16 cellular contexts compared by ENCODE assay signal in genomic region chr6:75893776-75894152, GRCh38.
DNase-seq lines count a peak whose midpoint lies in the region; ATAC-seq, FAIRE-seq and TF ChIP-seq lines count a peak whose summit lies in the region.
"Had no signal": no experiment of that assay in that cellular context is flagged by ENCODE, and none has a peak within 500 bp of the region (broad histone marks: within the 10 kb centered on the region; RNA-seq: fewer than 3 reads in every experiment).

No MANE protein-coding gene starts in this region.

- peak; percentile 28 for ATAC-seq in GM21360 (IDR thresholded peaks at IDR 0.05; ENCODE audit: unreplicated experiment)
- peak; percentile 10 for ATAC-seq in HG02885 (IDR thresholded peaks at IDR 0.05; ENCODE audit: poor library complexity, unreplicated experiment)
- ATAC-seq in GM21786 (IDR thresholded peaks at IDR 0.05; ENCODE audit: unreplicated experiment), result no peak
- ATAC-seq: stimulated activated naive CD8-positive, alpha-beta T cell treated with anti-CD3 and anti-CD28 coated beads, Interleukin-15, Interleukin-2, amounts not matched to agents 100 U/mL and 50 U/mL, for 24 hours; T-cell had no signal

- H3K4me3 Mint-ChIP-seq in immature natural killer cell, result no peak overlapping the region
- H3K4me3 Mint-ChIP-seq: IgD-negative memory B cell, mesothelial cell of epicardium, nephron, T-cell had no signal

- no peak for FAIRE-seq in GM12891 (lab: Jason Lieb, UNC)

- H3K9me3 Mint-ChIP-seq in immature natural killer cell, result no peaks in the 10 kb centered on the region
- H3K9me3 Mint-ChIP-seq: IgD-negative memory B cell, nephron, T-cell had no signal

- peaks cover 0 to 1% (median 0%) of the 10 kb centered on the region in 3 donors for H3K27me3 Mint-ChIP-seq in immature natural killer cell (ENCODE audit: low read depth in 3 of 3)
- H3K27me3 Mint-ChIP-seq: IgD-negative memory B cell, progenitor cell of endocrine pancreas had no signal

- DNase-seq in NCI-H69 (lab: John Stamatoyannopoulos, UW) (peak; percentile 17), myocyte (ENCODE audit: low read depth) (peak; percentile 16), GM12891 (ENCODE audit: insufficient read length, low spot score) (no peak), immature natural killer cell (no peak)
- DNase-seq: activated CD4-positive, alpha-beta T cell treated with anti-CD3 and anti-CD28 coated beads, Interleukin-2, amount 50 U/mL, for 4 hours; left cardiac atrium; stimulated activated naive CD8-positive, alpha-beta T cell treated with anti-CD3 and anti-CD28 coated beads, Interleukin-15, Interleukin-2, amounts not matched to agents 100 U/mL and 50 U/mL, for 24 hours; tibial artery had no signal

- peaks cover 4 to 10% (median 4%) of the 10 kb centered on the region in 3 donors for H3K36me3 Mint-ChIP-seq in immature natural killer cell
- H3K36me3 Mint-ChIP-seq: IgD-negative memory B cell, T-cell had no signal

- no peak for TF ChIP-seq POLR2A in GM12891 (IDR thresholded peaks at IDR 0.05; ENCODE audit: low read depth, low read length)

- no peak overlapping the region for H3K27ac Mint-ChIP-seq in immature natural killer cell
- H3K27ac Mint-ChIP-seq: IgD-negative memory B cell, mesothelial cell of epicardium, nephron, progenitor cell of endocrine pancreas, T-cell had no signal

- no peaks in the 10 kb centered on the region for H3K4me1 Mint-ChIP-seq in immature natural killer cell
- H3K4me1 Mint-ChIP-seq: IgD-negative memory B cell, nephron had no signal

TF ChIP-seq in GM12891, 5 proteins besides CTCF, POLR2A, EP300 and RAD21:
- TF ChIP-seq POU2F2 (IDR thresholded peaks at IDR 0.05; ENCODE audit: low read depth, low read length), result no peak
- TF ChIP-seq TAF1 (IDR thresholded peaks at IDR 0.05; ENCODE audit: low read depth, low read length), result no peak
- TF ChIP-seq PAX5 (IDR thresholded peaks at IDR 0.05; ENCODE audit: insufficient read depth, low read length, severe bottlenecking), result no peak
- TF ChIP-seq SPI1 (IDR thresholded peaks at IDR 0.05; ENCODE audit: low read depth, low read length), result no peak
- TF ChIP-seq POLR2AphosphoS5 (IDR thresholded peaks at IDR 0.05; ENCODE audit: low read depth, low read length), result no peak

Comparison
In these comparisons a context has a peak if more than half of its experiments do, and no peak if none do; other contexts are left out.
1. DNase-seq: peak in NCI-H69 (single experiment) and myocyte (single experiment); none in GM12891 (single experiment) and immature natural killer cell (0 of 3).